ENCODE assay signal across 18 cellular contexts in genomic region chr13:51192348-51192747, GRCh38. TPM values are rescaled to one million over a fixed set of nuclear protein-coding genes. Genes with fewer than 3 reads are reported as not detected.
A peak's percentile ranks its signal among the peaks of the same experiment; 100 is the strongest.
DNase-seq lines count a peak whose midpoint lies in the region; ATAC-seq and TF ChIP-seq lines count a peak whose summit lies in the region.
"Had no signal": no experiment of that assay in that cellular context is flagged by ENCODE, and none has a peak within 500 bp of the region (broad histone marks: within the 10 kb centered on the region; RNA-seq: fewer than 3 reads in every experiment).

No MANE protein-coding gene starts in this region.

- peak; percentile 90 to 92 for ATAC-seq in activated naive CD4-positive, alpha-beta T cell treated with anti-CD3 and anti-CD28 coated beads, Interleukin-2, amount 50 U/mL, for 72 hours
- peak; percentile 57 for ATAC-seq in stimulated activated naive CD8-positive, alpha-beta T cell treated with anti-CD3 and anti-CD28 coated beads, Interleukin-15, Interleukin-2, amounts not matched to agents 100 U/mL and 50 U/mL, for 24 hours
- ATAC-seq: A549, K562 had no signal

- H3K27ac ChIP-seq in brain microvascular endothelial cell, result no peak overlapping the region
- H3K27ac ChIP-seq: A549; BLaER1 treated with 17β-estradiol and CSF1 and Interleukin-3, amounts not matched to agents 10 nM and 100 nM; PC-9 had no signal

- TF ChIP-seq CTCF in brain microvascular endothelial cell (IDR thresholded peaks at IDR 0.05; ENCODE audit: low read depth, low read length, missing control alignments) (no peak), fibroblast of mammary gland (conservative IDR thresholded peaks at IDR 0.05; ENCODE audit: control insufficient read depth, insufficient read depth, low read depth, low read length) (no peak)

- CTCF ChIA-PET in activated naive CD4-positive, alpha-beta T cell treated with anti-CD3 and anti-CD28 coated beads, Interleukin-2, amount 10 ng/mL, durations not matched to agents 7 days and 5 days (lab: Charles Lee), result interaction anchor here (0.8 kb wide), 1 partner anchor 67 kb away, joined by 7 read pairs; no protein-coding TSS in a partner anchor

- intact Hi-C loops in head of caudate nucleus (cut with DNase I), result no loop called here

- H3K27ac Mint-ChIP-seq in activated naive CD4-positive, alpha-beta T cell treated with anti-CD3 and anti-CD28 coated beads, Interleukin-2, amount 50 U/mL, for 72 hours, result peak overlapping the region; percentile 10 to 16
- no peak overlapping the region for H3K27ac Mint-ChIP-seq in activated naive CD4-positive, alpha-beta T cell treated with anti-CD3 and anti-CD28 coated beads, Interleukin-2, amount 10 ng/mL, durations not matched to agents 7 days and 5 days
- H3K27ac Mint-ChIP-seq: CD8-positive, alpha-beta memory T cell had no signal

- no peaks in the 10 kb centered on the region for H3K27me3 ChIP-seq in brain microvascular endothelial cell (replicated peaks)
- H3K27me3 ChIP-seq: BLaER1 treated with 17β-estradiol and CSF1 and Interleukin-3, amounts not matched to agents 10 nM and 100 nM had no signal

- peaks cover 27% of the 10 kb centered on the region for H3K27me3 Mint-ChIP-seq in activated naive CD4-positive, alpha-beta T cell treated with anti-CD3 and anti-CD28 coated beads, Interleukin-2, amount 10 ng/mL, durations not matched to agents 7 days and 5 days

- in situ Hi-C loops in brain microvascular endothelial cell (cut with HindIII; ENCODE audit: low pct_ligation_motif_present, low sequenced_read_pairs), result no loop called here
- in situ Hi-C loops in KBM-7 (cut with MboI; ENCODE audit: low pct_unique_long_range_greater_than_20kb, low sequenced_read_pairs), result no loop called here

- no peak overlapping the region for H3K4me3 Mint-ChIP-seq in activated naive CD4-positive, alpha-beta T cell treated with anti-CD3 and anti-CD28 coated beads, Interleukin-2, amount 10 ng/mL, durations not matched to agents 7 days and 5 days
- H3K4me3 Mint-ChIP-seq: CD8-positive, alpha-beta memory T cell had no signal

- no peak for DNase-seq in activated naive CD4-positive, alpha-beta T cell treated with anti-CD3 and anti-CD28 coated beads, Interleukin-2, amount 50 U/mL, for 72 hours (ENCODE audit: low spot score in 2 of 2)
- no peak for DNase-seq in activated naive CD4-positive, alpha-beta T cell treated with anti-CD3 and anti-CD28 coated beads, Interleukin-2, amount 10 ng/mL, durations not matched to agents 7 days and 5 days
- peak; percentile 6 for DNase-seq in brain microvascular endothelial cell
- DNase-seq in fibroblast of mammary gland (ENCODE audit: low read depth), result peak; percentile 49
- no peak for DNase-seq in stimulated activated naive CD8-positive, alpha-beta T cell treated with anti-CD3 and anti-CD28 coated beads, Interleukin-15, Interleukin-2, amounts not matched to agents 100 U/mL and 50 U/mL, for 24 hours
- DNase-seq in head of caudate nucleus, result no peak
- DNase-seq in KBM-7, result no peak
- no peak for DNase-seq in activated naive CD4-positive, alpha-beta T cell treated with anti-CD3 and anti-CD28 coated beads, Interleukin-2, amount 50 U/mL, for 16 hours
- DNase-seq: CD8-positive, alpha-beta memory T cell; DMS53; NCI-H1105 treated with DMSO at 0.1 percent for 48 hours; NCI-H1694; NCI-H2107; NCI-H524; PC-9 had no signal

- no peaks in the 10 kb centered on the region for H3K36me3 Mint-ChIP-seq in activated naive CD4-positive, alpha-beta T cell treated with anti-CD3 and anti-CD28 coated beads, Interleukin-2, amount 50 U/mL, for 72 hours
- H3K36me3 Mint-ChIP-seq in activated naive CD4-positive, alpha-beta T cell treated with anti-CD3 and anti-CD28 coated beads, Interleukin-2, amount 10 ng/mL, durations not matched to agents 7 days and 5 days, result no peaks in the 10 kb centered on the region
- H3K36me3 Mint-ChIP-seq: CD8-positive, alpha-beta memory T cell had no signal

- H3K4me3 ChIP-seq in brain microvascular endothelial cell (ENCODE audit: low read depth, low read length) (no peak overlapping the region), fibroblast of mammary gland (ENCODE audit: control insufficient read depth, low read depth, low read length) (no peak overlapping the region)
- H3K4me3 ChIP-seq: A549; BLaER1 treated with 17β-estradiol and CSF1 and Interleukin-3, amounts not matched to agents 10 nM and 100 nM; K562; PC-9 had no signal

- no peaks in the 10 kb centered on the region for H3K36me3 ChIP-seq in brain microvascular endothelial cell (replicated peaks)
- H3K36me3 ChIP-seq: BLaER1 treated with 17β-estradiol and CSF1 and Interleukin-3, amounts not matched to agents 10 nM and 100 nM had no signal

- H3K9me3 Mint-ChIP-seq in activated naive CD4-positive, alpha-beta T cell treated with anti-CD3 and anti-CD28 coated beads, Interleukin-2, amount 50 U/mL, for 72 hours, result no peaks in the 10 kb centered on the region
- no peaks in the 10 kb centered on the region for H3K9me3 Mint-ChIP-seq in activated naive CD4-positive, alpha-beta T cell treated with anti-CD3 and anti-CD28 coated beads, Interleukin-2, amount 10 ng/mL, durations not matched to agents 7 days and 5 days

- H3K4me1 Mint-ChIP-seq in activated naive CD4-positive, alpha-beta T cell treated with anti-CD3 and anti-CD28 coated beads, Interleukin-2, amount 10 ng/mL, durations not matched to agents 7 days and 5 days, result no peaks in the 10 kb centered on the region
- H3K4me1 Mint-ChIP-seq: CD8-positive, alpha-beta memory T cell had no signal

RNA-seq across cellular contexts. Expression of gene FAM124A, which starts 29.9 kb away (rescaled TPM):
- total RNA-seq in activated naive CD4-positive, alpha-beta T cell treated with anti-CD3 and anti-CD28 coated beads, Interleukin-2, amount 50 U/mL, for 72 hours, result under 1 TPM; 0.09 to 0.35 TPM
- total RNA-seq: K562, PC-9 had no signal

Comparison
In these comparisons a context has a peak if more than half of its experiments do, and no peak if none do; other contexts are left out.
1. DNase-seq: peak in brain microvascular endothelial cell (single experiment) and fibroblast of mammary gland (single experiment); none in activated naive CD4-positive, alpha-beta T cell treated with anti-CD3 and anti-CD28 coated beads, Interleukin-2, amount 50 U/mL, for 72 hours (0 of 2), activated naive CD4-positive, alpha-beta T cell treated with anti-CD3 and anti-CD28 coated beads, Interleukin-2, amount 10 ng/mL, durations not matched to agents 7 days and 5 days (single experiment), stimulated activated naive CD8-positive, alpha-beta T cell treated with anti-CD3 and anti-CD28 coated beads, Interleukin-15, Interleukin-2, amounts not matched to agents 100 U/mL and 50 U/mL, for 24 hours (single experiment), head of caudate nucleus (0 of 42), KBM-7 (single experiment) and activated naive CD4-positive, alpha-beta T cell treated with anti-CD3 and anti-CD28 coated beads, Interleukin-2, amount 50 U/mL, for 16 hours (single experiment).